ENCODE assay signal across 1 cellular context in genomic region chr17:44989552-44990138, GRCh38.
A peak's percentile ranks its signal among the peaks of the same experiment; 100 is the strongest.
TF ChIP-seq lines count a peak whose summit lies in the region.

No MANE protein-coding gene starts in this region.

TF ChIP-seq in HepG2, 621 proteins besides CTCF, POLR2A, EP300 and RAD21:
- no peak for TF ChIP-seq PBX3 (CRISPR knock-in tag; IDR thresholded peaks at IDR 0.05; ENCODE audit: borderline replicate concordance)
- peak; percentile 7; the same call in 1 of the 2 replicates for TF ChIP-seq GABPA (IDR thresholded peaks at IDR 0.05; ENCODE audit: low read depth, low read length)
- no peak for TF ChIP-seq GABPA (CRISPR knock-in tag; IDR thresholded peaks at IDR 0.05; ENCODE audit: low read depth)
